ENCODE assay signal across 18 cellular contexts in the genomic region with DNA sequence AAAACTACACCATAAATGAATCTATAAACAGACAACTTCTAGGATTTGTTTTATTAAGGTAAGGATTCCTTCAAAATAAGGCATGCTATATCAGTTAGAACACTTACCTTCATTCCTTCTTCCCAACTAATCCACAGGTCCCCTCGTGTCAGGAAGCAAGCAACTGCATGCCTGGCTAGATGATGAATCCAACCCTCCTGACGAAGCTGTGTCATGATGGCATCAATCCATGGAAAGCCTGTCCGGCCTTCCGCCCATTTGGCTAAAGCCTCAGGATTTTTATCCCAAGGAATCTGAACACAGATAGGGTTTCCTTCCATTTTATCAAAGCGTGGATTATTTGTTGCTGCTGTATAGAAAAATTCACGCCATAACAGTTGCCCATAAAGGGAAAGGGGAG.
"Had no signal": no experiment of that assay in that cellular context is flagged by ENCODE, and none has a peak within 500 bp of the region (broad histone marks: within the 10 kb centered on the region; RNA-seq: fewer than 3 reads in every experiment).

No MANE protein-coding gene starts in this region.

- H3K4me3 ChIP-seq: dorsolateral prefrontal cortex, lower lobe of right lung, sigmoid colon, stomach, thoracic aorta had no signal

- DNase-seq: activated CD4-positive, alpha-beta T cell treated with anti-CD3 and anti-CD28 coated beads, Interleukin-2, amount 10 ng/mL, durations not matched to agents 7 days and 5 days; activated CD4-positive, CD25-positive, alpha-beta regulatory T cell; activated CD8-positive, alpha-beta memory T cell treated with anti-CD3 and anti-CD28 coated beads, Interleukin-2, amount 50 U/mL, for 48 hours; activated gamma-delta T cell; activated T-cell treated with anti-CD3 and anti-CD28 coated beads, Interleukin-2, amount 50 U/mL, for 72 hours; anterior cingulate cortex; brain microvascular endothelial cell; endodermal cell; foreskin fibroblast; left colon; lower lobe of right lung; midbrain; sigmoid colon; stimulated activated CD4-positive, alpha-beta T cell treated with anti-CD3 and anti-CD28 coated beads, Interleukin-1b, Interleukin-23, amount 100 ng/mL, for 48 hours; stomach; SW 1271 had no signal

- H3K27me3 ChIP-seq: brain microvascular endothelial cell, dorsolateral prefrontal cortex, sigmoid colon, stomach had no signal

- H3K36me3 ChIP-seq: brain microvascular endothelial cell had no signal

- ATAC-seq: activated T-cell treated with anti-CD3 and anti-CD28 coated beads, Interleukin-2, amount 50 U/mL, for 72 hours; left colon; lower lobe of right lung had no signal

- H3K27ac ChIP-seq: brain microvascular endothelial cell, dorsolateral prefrontal cortex, lower lobe of right lung, sigmoid colon, stomach, thoracic aorta had no signal

- H3K9me3 ChIP-seq: lower lobe of right lung, sigmoid colon, stomach, thoracic aorta had no signal
